Comparison of ENCODE assay signal across 8 cellular contexts in the genomic region with DNA sequence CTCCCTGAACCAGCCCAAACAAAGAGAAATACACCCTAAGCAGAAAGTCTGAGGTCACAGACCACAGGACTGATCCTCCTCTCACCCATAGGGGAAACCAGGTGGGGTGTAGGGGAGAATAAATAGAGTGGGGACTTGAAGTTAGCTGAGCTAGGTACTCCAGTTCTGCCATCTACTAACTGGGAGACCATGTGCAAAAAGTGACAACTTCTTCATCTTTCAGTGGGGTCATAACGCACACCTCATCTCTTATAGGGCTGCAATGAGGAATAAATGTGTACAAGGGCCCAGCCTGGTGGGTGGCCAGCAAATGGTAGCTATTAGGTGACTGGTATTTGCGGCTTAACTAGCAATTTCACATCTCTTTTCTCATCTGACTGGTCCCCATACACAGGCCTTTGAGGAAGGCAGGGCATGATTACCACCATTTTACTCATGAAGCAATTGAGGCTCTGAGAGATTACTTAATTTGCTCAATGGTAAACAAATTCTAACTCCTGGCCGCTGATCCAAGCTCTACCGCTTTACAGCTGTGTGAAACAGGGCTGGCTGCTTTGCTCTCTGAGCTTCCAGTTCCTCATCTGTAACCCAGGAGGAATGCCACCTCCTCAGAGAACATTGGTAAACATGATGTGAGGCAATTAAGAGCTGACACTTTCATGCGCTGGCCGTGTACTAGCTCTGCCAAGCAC. TPM values are rescaled to one million over a fixed set of nuclear protein-coding genes. Genes with fewer than 3 reads are reported as not detected.
A peak's percentile ranks its signal among the peaks of the same experiment; 100 is the strongest.
DNase-seq lines count a peak whose midpoint lies in the region; ATAC-seq and TF ChIP-seq lines count a peak whose summit lies in the region.

No MANE protein-coding gene starts in this region.

- peaks cover 20% of the 10 kb centered on the region for H3K4me1 ChIP-seq in smooth muscle cell (ENCODE audit: low read depth)

- no peak overlapping the region for H2AFZ ChIP-seq in smooth muscle cell (ENCODE audit: low read depth)

- peak overlapping the region; percentile 24 for H3K4me2 ChIP-seq in smooth muscle cell

- H3K9ac ChIP-seq in smooth muscle cell (ENCODE audit: low read depth), result peak overlapping the region; percentile 4

- H4K20me1 ChIP-seq in smooth muscle cell (ENCODE audit: low read depth), result peaks cover 99% of the 10 kb centered on the region

- H3K79me2 ChIP-seq in smooth muscle cell (ENCODE audit: low read depth), result peaks cover 91% of the 10 kb centered on the region

- intact Hi-C loops in Right ventricle myocardium inferior (cut with DNase I), result loop anchor here (2.0 kb wide), 1 partner anchor 17 kb away; a partner anchor contains a TSS
- intact Hi-C loops in cardiac septum (cut with DNase I), result no loop called here

- H3K27me3 ChIP-seq in smooth muscle cell (ENCODE audit: low read depth), result no peaks in the 10 kb centered on the region

- H3K4me3 ChIP-seq in fibroblast of the aortic adventitia (ENCODE audit: low read depth, low read length) (no peak overlapping the region), smooth muscle cell (no peak overlapping the region)

- H3K9me3 ChIP-seq in smooth muscle cell (replicated peaks; ENCODE audit: low read depth), result no peaks in the 10 kb centered on the region

- peak; percentile 46 for ATAC-seq in Right ventricle myocardium inferior
- no peak for ATAC-seq in GM21367 (IDR thresholded peaks at IDR 0.05; ENCODE audit: unreplicated experiment)

- 44% methylated on average over 6 of the region's 6 CpGs for WGBS in smooth muscle cell (ENCODE audit: low lambda C conversion rate)

- peaks cover 25% of the 10 kb centered on the region for H3F3A ChIP-seq in smooth muscle cell (ENCODE audit: low read depth)

- TF ChIP-seq CTCF in fibroblast of the aortic adventitia (IDR thresholded peaks at IDR 0.05; ENCODE audit: insufficient read depth, low read length) (no peak), smooth muscle cell (IDR thresholded peaks at IDR 0.05; ENCODE audit: borderline replicate concordance, insufficient read depth, poor library complexity, severe bottlenecking) (no peak)

- DNase-seq in Right ventricle myocardium inferior (ENCODE audit: missing footprints) (no peak), cardiac septum (ENCODE audit: low spot score) (no peak), OCI-M1 (lab: John Stamatoyannopoulos, UW) (peak; percentile 35), fibroblast of the aortic adventitia (ENCODE audit: low read depth) (peak; percentile 70), smooth muscle cell (lab: John Stamatoyannopoulos, UW; ENCODE audit: unreplicated experiment) (no peak), medulla oblongata (ENCODE audit: extremely low spot score) (no peak), NCI-H1930 (lab: John Stamatoyannopoulos, UW) (no peak)

- H3K27ac ChIP-seq in smooth muscle cell (ENCODE audit: low read depth), result peak overlapping the region; percentile 62

- H3K36me3 ChIP-seq in smooth muscle cell (ENCODE audit: low read depth), result no peaks in the 10 kb centered on the region

RNA-seq across cellular contexts. Expression of a gene that starts 16.6 kb away (rescaled TPM):
- total RNA-seq in Right ventricle myocardium inferior (7.1 TPM), cardiac septum (5.7 TPM), fibroblast of the aortic adventitia (ENCODE audit: low replicate concordance) (12.9 and 24.1 TPM in 2 replicates), smooth muscle cell (16.8 and 23.0 TPM in 2 replicates)
- polyA plus RNA-seq in smooth muscle cell, result 51.1 and 57.6 TPM in 2 replicates

RNA-seq across cellular contexts. Expression of a gene that starts 20.8 kb away (rescaled TPM):
- total RNA-seq in Right ventricle myocardium inferior (8.2 TPM), cardiac septum (5.0 TPM), fibroblast of the aortic adventitia (ENCODE audit: low replicate concordance) (0.16 and 4.9 TPM in 2 replicates), smooth muscle cell (9.8 and 16.1 TPM in 2 replicates)
- polyA plus RNA-seq in smooth muscle cell, result 21.8 and 22.6 TPM in 2 replicates

RNA-seq across cellular contexts. Expression of a gene that starts 43.5 kb away (rescaled TPM):
- total RNA-seq in Right ventricle myocardium inferior (0.19 TPM), cardiac septum (0.32 TPM), fibroblast of the aortic adventitia (ENCODE audit: low replicate concordance) (not detected in 2 replicates), smooth muscle cell (0.27 and 1.5 TPM in 2 replicates)
- 0.14 and 1.0 TPM in 2 replicates for polyA plus RNA-seq in smooth muscle cell

RNA-seq across cellular contexts. Expression of a gene that starts 46.6 kb away (rescaled TPM):
- total RNA-seq in Right ventricle myocardium inferior, result 95.4 TPM
- total RNA-seq in cardiac septum, result 106 TPM
- 40.8 and 43.7 TPM in 2 replicates for total RNA-seq in fibroblast of the aortic adventitia (ENCODE audit: low replicate concordance)
- 46.0 and 55.0 TPM in 2 replicates for total RNA-seq in smooth muscle cell
- polyA plus RNA-seq in smooth muscle cell, result 86.7 and 86.9 TPM in 2 replicates

RNA-seq across cellular contexts. Expression of a gene that starts 46.7 kb away (rescaled TPM):
- total RNA-seq in Right ventricle myocardium inferior (0.46 TPM), cardiac septum (0.78 TPM), fibroblast of the aortic adventitia (ENCODE audit: low replicate concordance) (1.2 and 2.6 TPM in 2 replicates), smooth muscle cell (1.5 and 4.8 TPM in 2 replicates)
- polyA plus RNA-seq in smooth muscle cell, result 2.5 and 6.0 TPM in 2 replicates

Comparison
In these comparisons a context has a peak if more than half of its experiments do, and no peak if none do; other contexts are left out.
1. DNase-seq: peak in OCI-M1 (single experiment) and fibroblast of the aortic adventitia (single experiment); none in Right ventricle myocardium inferior (single experiment), cardiac septum (single experiment), smooth muscle cell (single experiment), medulla oblongata (single experiment) and NCI-H1930 (0 of 2).